Comparison of ENCODE assay signal across 1 cellular context in the genomic region with DNA sequence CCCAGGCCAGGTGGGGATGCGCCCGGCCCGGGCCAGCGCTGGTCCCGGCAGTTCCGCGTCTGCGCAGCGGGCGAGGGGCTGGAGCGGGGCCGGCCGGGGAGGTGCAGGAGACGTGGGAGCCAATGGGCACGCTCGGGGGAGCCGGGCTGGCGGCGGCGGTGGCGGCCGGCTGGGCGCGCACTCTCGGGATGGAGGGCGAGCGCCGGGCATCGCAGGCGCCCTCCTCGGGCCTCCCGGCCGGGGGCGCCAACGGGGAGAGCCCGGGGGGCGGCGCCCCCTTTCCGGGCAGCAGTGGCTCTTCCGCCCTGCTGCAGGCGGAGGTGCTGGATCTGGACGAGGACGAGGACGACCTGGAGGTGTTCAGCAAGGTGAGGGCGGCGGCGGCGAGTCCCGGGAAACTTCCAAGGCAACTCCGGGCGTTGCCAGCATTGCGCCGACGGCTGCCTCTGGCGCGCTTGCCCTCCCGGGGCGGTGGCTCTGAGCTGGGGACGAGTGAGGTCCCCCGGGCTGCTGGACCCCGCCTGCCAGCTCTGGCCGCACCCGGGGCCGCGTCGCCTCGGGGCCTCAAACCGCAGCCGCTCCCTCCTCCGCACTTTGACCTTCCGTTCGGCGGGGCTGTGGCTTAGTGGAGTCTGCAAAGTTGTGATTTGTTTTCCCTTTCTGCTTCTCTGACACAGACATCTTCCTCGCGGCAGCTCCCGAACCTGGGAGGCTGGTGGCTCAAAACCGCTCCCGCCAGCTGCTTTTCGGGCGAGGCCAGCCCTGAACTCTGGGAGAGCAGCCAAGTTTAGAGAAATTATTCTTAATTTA.
TF ChIP-seq lines count a peak whose summit lies in the region.

A gene with protein sequence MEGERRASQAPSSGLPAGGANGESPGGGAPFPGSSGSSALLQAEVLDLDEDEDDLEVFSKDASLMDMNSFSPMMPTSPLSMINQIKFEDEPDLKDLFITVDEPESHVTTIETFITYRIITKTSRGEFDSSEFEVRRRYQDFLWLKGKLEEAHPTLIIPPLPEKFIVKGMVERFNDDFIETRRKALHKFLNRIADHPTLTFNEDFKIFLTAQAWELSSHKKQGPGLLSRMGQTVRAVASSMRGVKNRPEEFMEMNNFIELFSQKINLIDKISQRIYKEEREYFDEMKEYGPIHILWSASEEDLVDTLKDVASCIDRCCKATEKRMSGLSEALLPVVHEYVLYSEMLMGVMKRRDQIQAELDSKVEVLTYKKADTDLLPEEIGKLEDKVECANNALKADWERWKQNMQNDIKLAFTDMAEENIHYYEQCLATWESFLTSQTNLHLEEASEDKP (plus strand): TSS at position 178 of the 810 bp plus-strand sequence. CDS start 11 bp downstream, at position 189.

TF ChIP-seq in WTC11, 78 proteins besides CTCF, POLR2A, EP300 and RAD21 (continued from another document):
- TF ChIP-seq FOXK1 (CRISPR knock-in tag; IDR thresholded peaks at IDR 0.05) (0 out of 2 replicates have a peak, but pooled peaks have one; percentile 21), ZNF317 (CRISPR knock-in tag; IDR thresholded peaks at IDR 0.05; ENCODE audit: borderline replicate concordance, low read depth) (no peak), MYBL2 (CRISPR knock-in tag; IDR thresholded peaks at IDR 0.05) (no peak), RELA (CRISPR knock-in tag; IDR thresholded peaks at IDR 0.05; ENCODE audit: borderline replicate concordance) (no peak), ZNF263 (CRISPR knock-in tag; IDR thresholded peaks at IDR 0.05; ENCODE audit: low read depth) (no peak), NR3C1 (CRISPR knock-in tag; conservative IDR thresholded peaks at IDR 0.05; ENCODE audit: low read depth) (no peak), TEAD1 (CRISPR knock-in tag; IDR thresholded peaks at IDR 0.05) (no peak), ZNF232 (CRISPR knock-in tag; IDR thresholded peaks at IDR 0.05) (0 out of 2 replicates have a peak, but pooled peaks have one; percentile 15), CREM (CRISPR knock-in tag; IDR thresholded peaks at IDR 0.05) (peak; percentile 43; the same call in 1 of the 2 replicates), RORB (CRISPR knock-in tag; IDR thresholded peaks at IDR 0.05) (no peak), TP53 (CRISPR knock-in tag; IDR thresholded peaks at IDR 0.05) (no peak), KAT7 (CRISPR knock-in tag; IDR thresholded peaks at IDR 0.05; ENCODE audit: borderline replicate concordance) (no peak; the same call in 1 of the 2 replicates), ETV6 (CRISPR knock-in tag; IDR thresholded peaks at IDR 0.05) (0 out of 2 replicates have a peak, but pooled peaks have one; percentile 21), SMAD4 (CRISPR knock-in tag; IDR thresholded peaks at IDR 0.05) (no peak), PRRX2 (CRISPR knock-in tag; IDR thresholded peaks at IDR 0.05) (no peak)
- TF ChIP-seq, protein P1, sequence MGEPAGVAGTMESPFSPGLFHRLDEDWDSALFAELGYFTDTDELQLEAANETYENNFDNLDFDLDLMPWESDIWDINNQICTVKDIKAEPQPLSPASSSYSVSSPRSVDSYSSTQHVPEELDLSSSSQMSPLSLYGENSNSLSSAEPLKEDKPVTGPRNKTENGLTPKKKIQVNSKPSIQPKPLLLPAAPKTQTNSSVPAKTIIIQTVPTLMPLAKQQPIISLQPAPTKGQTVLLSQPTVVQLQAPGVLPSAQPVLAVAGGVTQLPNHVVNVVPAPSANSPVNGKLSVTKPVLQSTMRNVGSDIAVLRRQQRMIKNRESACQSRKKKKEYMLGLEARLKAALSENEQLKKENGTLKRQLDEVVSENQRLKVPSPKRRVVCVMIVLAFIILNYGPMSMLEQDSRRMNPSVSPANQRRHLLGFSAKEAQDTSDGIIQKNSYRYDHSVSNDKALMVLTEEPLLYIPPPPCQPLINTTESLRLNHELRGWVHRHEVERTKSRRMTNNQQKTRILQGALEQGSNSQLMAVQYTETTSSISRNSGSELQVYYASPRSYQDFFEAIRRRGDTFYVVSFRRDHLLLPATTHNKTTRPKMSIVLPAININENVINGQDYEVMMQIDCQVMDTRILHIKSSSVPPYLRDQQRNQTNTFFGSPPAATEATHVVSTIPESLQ (CRISPR knock-in tag; IDR thresholded peaks at IDR 0.05) = no peak
- TF ChIP-seq, protein P2, sequence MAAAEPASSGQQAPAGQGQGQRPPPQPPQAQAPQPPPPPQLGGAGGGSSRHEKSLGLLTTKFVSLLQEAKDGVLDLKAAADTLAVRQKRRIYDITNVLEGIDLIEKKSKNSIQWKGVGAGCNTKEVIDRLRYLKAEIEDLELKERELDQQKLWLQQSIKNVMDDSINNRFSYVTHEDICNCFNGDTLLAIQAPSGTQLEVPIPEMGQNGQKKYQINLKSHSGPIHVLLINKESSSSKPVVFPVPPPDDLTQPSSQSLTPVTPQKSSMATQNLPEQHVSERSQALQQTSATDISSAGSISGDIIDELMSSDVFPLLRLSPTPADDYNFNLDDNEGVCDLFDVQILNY (CRISPR knock-in tag; IDR thresholded peaks at IDR 0.05) = peak; percentile 68; the same call in 1 of the 2 replicates
- TF ChIP-seq, protein P3, sequence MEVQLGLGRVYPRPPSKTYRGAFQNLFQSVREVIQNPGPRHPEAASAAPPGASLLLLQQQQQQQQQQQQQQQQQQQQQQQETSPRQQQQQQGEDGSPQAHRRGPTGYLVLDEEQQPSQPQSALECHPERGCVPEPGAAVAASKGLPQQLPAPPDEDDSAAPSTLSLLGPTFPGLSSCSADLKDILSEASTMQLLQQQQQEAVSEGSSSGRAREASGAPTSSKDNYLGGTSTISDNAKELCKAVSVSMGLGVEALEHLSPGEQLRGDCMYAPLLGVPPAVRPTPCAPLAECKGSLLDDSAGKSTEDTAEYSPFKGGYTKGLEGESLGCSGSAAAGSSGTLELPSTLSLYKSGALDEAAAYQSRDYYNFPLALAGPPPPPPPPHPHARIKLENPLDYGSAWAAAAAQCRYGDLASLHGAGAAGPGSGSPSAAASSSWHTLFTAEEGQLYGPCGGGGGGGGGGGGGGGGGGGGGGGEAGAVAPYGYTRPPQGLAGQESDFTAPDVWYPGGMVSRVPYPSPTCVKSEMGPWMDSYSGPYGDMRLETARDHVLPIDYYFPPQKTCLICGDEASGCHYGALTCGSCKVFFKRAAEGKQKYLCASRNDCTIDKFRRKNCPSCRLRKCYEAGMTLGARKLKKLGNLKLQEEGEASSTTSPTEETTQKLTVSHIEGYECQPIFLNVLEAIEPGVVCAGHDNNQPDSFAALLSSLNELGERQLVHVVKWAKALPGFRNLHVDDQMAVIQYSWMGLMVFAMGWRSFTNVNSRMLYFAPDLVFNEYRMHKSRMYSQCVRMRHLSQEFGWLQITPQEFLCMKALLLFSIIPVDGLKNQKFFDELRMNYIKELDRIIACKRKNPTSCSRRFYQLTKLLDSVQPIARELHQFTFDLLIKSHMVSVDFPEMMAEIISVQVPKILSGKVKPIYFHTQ (CRISPR knock-in tag; IDR thresholded peaks at IDR 0.05) = no peak
- TF ChIP-seq, protein P4, sequence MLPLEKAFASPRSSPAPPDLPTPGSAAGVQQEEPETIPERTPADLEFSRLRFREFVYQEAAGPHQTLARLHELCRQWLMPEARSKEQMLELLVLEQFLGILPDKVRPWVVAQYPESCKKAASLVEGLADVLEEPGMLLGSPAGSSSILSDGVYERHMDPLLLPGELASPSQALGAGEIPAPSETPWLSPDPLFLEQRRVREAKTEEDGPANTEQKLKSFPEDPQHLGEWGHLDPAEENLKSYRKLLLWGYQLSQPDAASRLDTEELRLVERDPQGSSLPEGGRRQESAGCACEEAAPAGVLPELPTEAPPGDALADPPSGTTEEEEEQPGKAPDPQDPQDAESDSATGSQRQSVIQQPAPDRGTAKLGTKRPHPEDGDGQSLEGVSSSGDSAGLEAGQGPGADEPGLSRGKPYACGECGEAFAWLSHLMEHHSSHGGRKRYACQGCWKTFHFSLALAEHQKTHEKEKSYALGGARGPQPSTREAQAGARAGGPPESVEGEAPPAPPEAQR (CRISPR knock-in tag; IDR thresholded peaks at IDR 0.05) = no peak
- TF ChIP-seq, protein P5, sequence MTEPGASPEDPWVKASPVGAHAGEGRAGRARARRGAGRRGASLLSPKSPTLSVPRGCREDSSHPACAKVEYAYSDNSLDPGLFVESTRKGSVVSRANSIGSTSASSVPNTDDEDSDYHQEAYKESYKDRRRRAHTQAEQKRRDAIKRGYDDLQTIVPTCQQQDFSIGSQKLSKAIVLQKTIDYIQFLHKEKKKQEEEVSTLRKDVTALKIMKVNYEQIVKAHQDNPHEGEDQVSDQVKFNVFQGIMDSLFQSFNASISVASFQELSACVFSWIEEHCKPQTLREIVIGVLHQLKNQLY (CRISPR knock-in tag; IDR thresholded peaks at IDR 0.05) = no peak
- TF ChIP-seq, protein P6, sequence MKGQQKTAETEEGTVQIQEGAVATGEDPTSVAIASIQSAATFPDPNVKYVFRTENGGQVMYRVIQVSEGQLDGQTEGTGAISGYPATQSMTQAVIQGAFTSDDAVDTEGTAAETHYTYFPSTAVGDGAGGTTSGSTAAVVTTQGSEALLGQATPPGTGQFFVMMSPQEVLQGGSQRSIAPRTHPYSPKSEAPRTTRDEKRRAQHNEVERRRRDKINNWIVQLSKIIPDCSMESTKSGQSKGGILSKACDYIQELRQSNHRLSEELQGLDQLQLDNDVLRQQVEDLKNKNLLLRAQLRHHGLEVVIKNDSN (CRISPR knock-in tag; IDR thresholded peaks at IDR 0.05) = no peak
- TF ChIP-seq, protein P7, sequence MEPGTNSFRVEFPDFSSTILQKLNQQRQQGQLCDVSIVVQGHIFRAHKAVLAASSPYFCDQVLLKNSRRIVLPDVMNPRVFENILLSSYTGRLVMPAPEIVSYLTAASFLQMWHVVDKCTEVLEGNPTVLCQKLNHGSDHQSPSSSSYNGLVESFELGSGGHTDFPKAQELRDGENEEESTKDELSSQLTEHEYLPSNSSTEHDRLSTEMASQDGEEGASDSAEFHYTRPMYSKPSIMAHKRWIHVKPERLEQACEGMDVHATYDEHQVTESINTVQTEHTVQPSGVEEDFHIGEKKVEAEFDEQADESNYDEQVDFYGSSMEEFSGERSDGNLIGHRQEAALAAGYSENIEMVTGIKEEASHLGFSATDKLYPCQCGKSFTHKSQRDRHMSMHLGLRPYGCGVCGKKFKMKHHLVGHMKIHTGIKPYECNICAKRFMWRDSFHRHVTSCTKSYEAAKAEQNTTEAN (CRISPR knock-in tag; IDR thresholded peaks at IDR 0.05) = no peak
- TF ChIP-seq, protein P8, sequence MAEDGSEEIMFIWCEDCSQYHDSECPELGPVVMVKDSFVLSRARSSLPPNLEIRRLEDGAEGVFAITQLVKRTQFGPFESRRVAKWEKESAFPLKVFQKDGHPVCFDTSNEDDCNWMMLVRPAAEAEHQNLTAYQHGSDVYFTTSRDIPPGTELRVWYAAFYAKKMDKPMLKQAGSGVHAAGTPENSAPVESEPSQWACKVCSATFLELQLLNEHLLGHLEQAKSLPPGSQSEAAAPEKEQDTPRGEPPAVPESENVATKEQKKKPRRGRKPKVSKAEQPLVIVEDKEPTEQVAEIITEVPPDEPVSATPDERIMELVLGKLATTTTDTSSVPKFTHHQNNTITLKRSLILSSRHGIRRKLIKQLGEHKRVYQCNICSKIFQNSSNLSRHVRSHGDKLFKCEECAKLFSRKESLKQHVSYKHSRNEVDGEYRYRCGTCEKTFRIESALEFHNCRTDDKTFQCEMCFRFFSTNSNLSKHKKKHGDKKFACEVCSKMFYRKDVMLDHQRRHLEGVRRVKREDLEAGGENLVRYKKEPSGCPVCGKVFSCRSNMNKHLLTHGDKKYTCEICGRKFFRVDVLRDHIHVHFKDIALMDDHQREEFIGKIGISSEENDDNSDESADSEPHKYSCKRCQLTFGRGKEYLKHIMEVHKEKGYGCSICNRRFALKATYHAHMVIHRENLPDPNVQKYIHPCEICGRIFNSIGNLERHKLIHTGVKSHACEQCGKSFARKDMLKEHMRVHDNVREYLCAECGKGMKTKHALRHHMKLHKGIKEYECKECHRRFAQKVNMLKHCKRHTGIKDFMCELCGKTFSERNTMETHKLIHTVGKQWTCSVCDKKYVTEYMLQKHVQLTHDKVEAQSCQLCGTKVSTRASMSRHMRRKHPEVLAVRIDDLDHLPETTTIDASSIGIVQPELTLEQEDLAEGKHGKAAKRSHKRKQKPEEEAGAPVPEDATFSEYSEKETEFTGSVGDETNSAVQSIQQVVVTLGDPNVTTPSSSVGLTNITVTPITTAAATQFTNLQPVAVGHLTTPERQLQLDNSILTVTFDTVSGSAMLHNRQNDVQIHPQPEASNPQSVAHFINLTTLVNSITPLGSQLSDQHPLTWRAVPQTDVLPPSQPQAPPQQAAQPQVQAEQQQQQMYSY (CRISPR knock-in tag; IDR thresholded peaks at IDR 0.05) = no peak
